6 cellular contexts compared by ENCODE assay signal in genomic region chr17:30200661-30201060, GRCh38. TPM values are rescaled to one million over a fixed set of nuclear protein-coding genes. Genes with fewer than 3 reads are reported as not detected.
"Had no signal": no experiment of that assay in that cellular context is flagged by ENCODE, and none has a peak within 500 bp of the region (broad histone marks: within the 10 kb centered on the region; RNA-seq: fewer than 3 reads in every experiment).

No MANE protein-coding gene starts in this region.

RNA-seq across cellular contexts. Expression of gene SLC6A4, which starts 34.8 kb away (rescaled TPM):
- total RNA-seq: chondrocyte, endothelial cell of umbilical vein, epithelial cell of proximal tubule, fibroblast of lung, fibroblast of villous mesenchyme, foreskin keratinocyte had no signal
- polyA plus RNA-seq: fibroblast of lung, foreskin keratinocyte had no signal
